In genomic region chr14:67999290-67999689, GRCh38 we compare ENCODE assay signal across 18 cellular contexts.
DNase-seq lines count a peak whose midpoint lies in the region; TF ChIP-seq lines count a peak whose summit lies in the region.
"Had no signal": no experiment of that assay in that cellular context is flagged by ENCODE, and none has a peak within 500 bp of the region (broad histone marks: within the 10 kb centered on the region; RNA-seq: fewer than 3 reads in every experiment).

No MANE protein-coding gene starts in this region.

- no peaks in the 10 kb centered on the region for H3K36me3 ChIP-seq in skeletal muscle satellite cell (ENCODE audit: insufficient read depth, low read length)

- no peaks in the 10 kb centered on the region for H3K27me3 Mint-ChIP-seq in CD14-positive monocyte (ENCODE audit: low read depth in 3 of 3)
- H3K27me3 Mint-ChIP-seq: CD4-positive, alpha-beta T cell; central memory CD8-positive, alpha-beta T cell; stimulated activated naive CD8-positive, alpha-beta T cell treated with anti-CD3 and anti-CD28 coated beads, Interleukin-15, amount 100 ng/mL, for 72 hours had no signal

- intact Hi-C loops in CD14-positive monocyte (cut with micrococcal nuclease), result no loop called here

- H3K9ac ChIP-seq in skeletal muscle satellite cell (ENCODE audit: low read depth, low read length), result no peak overlapping the region

- H3K4me1 ChIP-seq in skeletal muscle satellite cell (ENCODE audit: control insufficient read depth, insufficient read depth, low read length), result peaks cover 21% of the 10 kb centered on the region

- no peak overlapping the region for H3K27ac Mint-ChIP-seq in CD14-positive monocyte
- H3K27ac Mint-ChIP-seq: CD4-positive, alpha-beta T cell; stimulated activated naive CD8-positive, alpha-beta T cell treated with anti-CD3 and anti-CD28 coated beads, Interleukin-15, amount 100 ng/mL, for 72 hours had no signal

- H3K4me3 Mint-ChIP-seq in CD14-positive monocyte, result no peak overlapping the region
- H3K4me3 Mint-ChIP-seq: CD4-positive, alpha-beta T cell; central memory CD8-positive, alpha-beta T cell; stimulated activated naive CD8-positive, alpha-beta T cell treated with anti-CD3 and anti-CD28 coated beads, Interleukin-15, amount 100 ng/mL, for 72 hours had no signal

- no peak overlapping the region for H3K4me3 ChIP-seq in foreskin fibroblast (ENCODE audit: low read depth in 1 of 2, low read length in 2 of 2)
- H3K4me3 ChIP-seq in skeletal muscle satellite cell (ENCODE audit: low read length), result no peak overlapping the region
- H3K4me3 ChIP-seq: mucosa of descending colon had no signal

- H3K9me3 ChIP-seq in skeletal muscle satellite cell (replicated peaks; ENCODE audit: low read length), result no peaks in the 10 kb centered on the region
- H3K9me3 ChIP-seq: mucosa of descending colon had no signal

- in situ Hi-C loops in GM13976 (cut with MboI; ENCODE audit: low sequenced_read_pairs, unreplicated experiment), result no loop called here

- DNase-seq in HCEC 1CT (peak; percentile 67), amniotic epithelial cell (ENCODE audit: low read depth) (peak; percentile 68), foreskin fibroblast (peak; percentile 43 to 74), CD14-positive monocyte (ENCODE audit: low spot score) (no peak), GM13976 (ENCODE audit: low spot score) (no peak), OCI-M2 (lab: John Stamatoyannopoulos, UW; ENCODE audit: unreplicated experiment) (no peak)
- no peak for DNase-seq in stimulated activated naive CD4-positive, alpha-beta T cell (lab: John Stamatoyannopoulos, UW)
- DNase-seq: activated gamma-delta T cell; CD4-positive, alpha-beta T cell; erythroblast; GOT3; Kasumi-1; mucosa of descending colon; NCI-H187 treated with DMSO at 0.1 percent for 48 hours; NCI-H748 treated with DMSO at 0.1 percent for 48 hours; stimulated activated naive CD8-positive, alpha-beta T cell treated with anti-CD3 and anti-CD28 coated beads, Interleukin-15, amount 100 ng/mL, for 72 hours had no signal

- H3K4me1 Mint-ChIP-seq in CD14-positive monocyte, result no peaks in the 10 kb centered on the region
- H3K4me1 Mint-ChIP-seq: central memory CD8-positive, alpha-beta T cell; stimulated activated naive CD8-positive, alpha-beta T cell treated with anti-CD3 and anti-CD28 coated beads, Interleukin-15, amount 100 ng/mL, for 72 hours had no signal

- peaks cover 0 to 2% of the 10 kb centered on the region in 2 donors for H3K36me3 Mint-ChIP-seq in CD14-positive monocyte

- H3K9me3 Mint-ChIP-seq in CD14-positive monocyte, result peaks cover 0 to 4% (median 2%) of the 10 kb centered on the region in 7 donors
- H3K9me3 Mint-ChIP-seq: CD4-positive, alpha-beta T cell; central memory CD8-positive, alpha-beta T cell had no signal

- no peaks in the 10 kb centered on the region for H3K27me3 ChIP-seq in skeletal muscle satellite cell (ENCODE audit: control insufficient read depth, insufficient read depth, low read length)

- peak overlapping the region; percentile 69 for H3K4me2 ChIP-seq in skeletal muscle satellite cell (ENCODE audit: low read length)

- TF ChIP-seq CTCF in foreskin fibroblast (IDR thresholded peaks at IDR 0.05; ENCODE audit: low read depth, low read length), result no peak
- no peak for TF ChIP-seq CTCF in CD14-positive monocyte (IDR thresholded peaks at IDR 0.05)
- TF ChIP-seq CTCF in GM13976 (IDR thresholded peaks at IDR 0.05; ENCODE audit: borderline replicate concordance, control extremely low read depth, extremely low read depth, insufficient read depth, missing control alignments), result no peak

Comparison
In these comparisons a context has a peak if more than half of its experiments do, and no peak if none do; other contexts are left out.
1. DNase-seq: peak in HCEC 1CT (single experiment), amniotic epithelial cell (single experiment) and foreskin fibroblast (2 of 2); none in stimulated activated naive CD4-positive, alpha-beta T cell (0 of 6), CD14-positive monocyte (single experiment), GM13976 (single experiment) and OCI-M2 (single experiment).